ENCODE assay signal across 10 cellular contexts in the genomic region with DNA sequence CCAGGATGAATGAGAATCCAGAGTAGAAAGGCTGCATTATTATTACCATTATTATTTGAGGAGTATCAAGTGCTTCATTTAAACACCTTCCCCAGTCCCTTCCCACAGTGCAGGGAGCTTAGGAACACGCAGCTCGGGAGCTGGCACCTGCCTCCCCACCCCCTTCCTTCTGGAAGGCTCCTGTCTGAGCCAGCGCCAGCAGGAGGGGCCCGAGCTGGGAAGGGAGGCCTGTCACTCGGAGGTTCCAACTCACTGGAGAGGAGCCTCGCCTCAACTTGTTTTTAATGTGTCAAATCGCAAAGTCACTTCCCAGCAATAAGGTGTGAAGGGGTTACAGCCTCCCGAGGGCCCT.
A peak's percentile ranks its signal among the peaks of the same experiment; 100 is the strongest.
DNase-seq lines count a peak whose midpoint lies in the region; ATAC-seq and TF ChIP-seq lines count a peak whose summit lies in the region.
"Had no signal": no experiment of that assay in that cellular context is flagged by ENCODE, and none has a peak within 500 bp of the region (broad histone marks: within the 10 kb centered on the region; RNA-seq: fewer than 3 reads in every experiment).

No MANE protein-coding gene starts in this region.

- H3K4me1 ChIP-seq in foreskin keratinocyte (no peaks in the 10 kb centered on the region), prostate gland (replicated peaks) (no peaks in the 10 kb centered on the region)
- H3K4me1 ChIP-seq: upper lobe of right lung had no signal

- no peak overlapping the region for H3K4me3 ChIP-seq in prostate gland
- H3K4me3 ChIP-seq: SK-N-MC had no signal

- no peaks in the 10 kb centered on the region for H3K27me3 ChIP-seq in foreskin keratinocyte
- H3K27me3 ChIP-seq in prostate gland (replicated peaks; ENCODE audit: insufficient read depth), result no peaks in the 10 kb centered on the region

- H3K4me3 Mint-ChIP-seq in activated naive CD4-positive, alpha-beta T cell treated with anti-CD3 and anti-CD28 coated beads for 36 hours, result peak overlapping the region; percentile 50
- H3K4me3 Mint-ChIP-seq in endothelial cell (ENCODE audit: unreplicated experiment), result no peak overlapping the region

- intact Hi-C loops in activated naive CD4-positive, alpha-beta T cell treated with anti-CD3 and anti-CD28 coated beads for 36 hours (cut with micrococcal nuclease), result loop anchor here (2.0 to 5.0 kb wide), 2 partner anchors 276 to 302 kb away; no protein-coding TSS in a partner anchor
- intact Hi-C loops in prostate gland (cut with DNase I), result no loop called here

- DNase-seq in activated naive CD4-positive, alpha-beta T cell treated with anti-CD3 and anti-CD28 coated beads for 36 hours, result no peak
- DNase-seq in activated naive CD4-positive, alpha-beta T cell treated with anti-CD3 and anti-CD28 coated beads, Interleukin-2, amount 50 U/mL, for 16 hours, result no peak
- peak; percentile 93 for DNase-seq in NCI-H2171 treated with DMSO at 0.1 percent for 48 hours (lab: John Stamatoyannopoulos, UW)
- DNase-seq in foreskin keratinocyte, result peak in 1 of 2 donors; percentile 10
- peak; percentile 59 for DNase-seq in prostate gland (ENCODE audit: low spot score)
- DNase-seq in endothelial cell (ENCODE audit: low spot score), result no peak
- DNase-seq in D341Med (ENCODE audit: low spot score), result no peak

- H3K27ac Mint-ChIP-seq in activated naive CD4-positive, alpha-beta T cell treated with anti-CD3 and anti-CD28 coated beads for 36 hours, result no peak overlapping the region
- H3K27ac Mint-ChIP-seq in endothelial cell (ENCODE audit: unreplicated experiment), result no peak overlapping the region

- CTCF ChIA-PET in activated naive CD4-positive, alpha-beta T cell treated with anti-CD3 and anti-CD28 coated beads for 36 hours (lab: Charles Lee), result interaction anchor here (1.2 to 1.5 kb wide), 2 partner anchors 14 to 18 kb away, joined by 3 to 4 read pairs; no protein-coding TSS in a partner anchor

- no peaks in the 10 kb centered on the region for H3K9me3 ChIP-seq in prostate gland
- H3K9me3 ChIP-seq: upper lobe of right lung had no signal

- no peak for TF ChIP-seq POLR2A in prostate gland (IDR thresholded peaks at IDR 0.05)

- TF ChIP-seq CTCF in foreskin keratinocyte (conservative IDR thresholded peaks at IDR 0.05) (peak; percentile 15), prostate gland (IDR thresholded peaks at IDR 0.05) (no peak), endothelial cell (IDR thresholded peaks at IDR 0.05; ENCODE audit: unreplicated experiment) (no peak)

- H3K27me3 Mint-ChIP-seq in activated naive CD4-positive, alpha-beta T cell treated with anti-CD3 and anti-CD28 coated beads for 36 hours (ENCODE audit: low read depth), result peaks cover 26% of the 10 kb centered on the region
- H3K27me3 Mint-ChIP-seq in endothelial cell (ENCODE audit: unreplicated experiment), result no peaks in the 10 kb centered on the region

- H3K36me3 Mint-ChIP-seq in activated naive CD4-positive, alpha-beta T cell treated with anti-CD3 and anti-CD28 coated beads for 36 hours (ENCODE audit: low read depth), result no peaks in the 10 kb centered on the region
- H3K36me3 Mint-ChIP-seq in endothelial cell (ENCODE audit: low read depth, unreplicated experiment), result no peaks in the 10 kb centered on the region

- ATAC-seq in foreskin keratinocyte (peak; percentile 29), GM18498 (IDR thresholded peaks at IDR 0.05; ENCODE audit: unreplicated experiment) (no peak)

- no peaks in the 10 kb centered on the region for H3K36me3 ChIP-seq in prostate gland
- H3K36me3 ChIP-seq: upper lobe of right lung had no signal

- 47% methylated on average over 8 of the region's 8 CpGs for WGBS in prostate gland

- H3K27ac ChIP-seq in foreskin keratinocyte (no peak overlapping the region), prostate gland (peak overlapping the region in 1 of 2 donors; percentile 29)
- H3K27ac ChIP-seq: SK-N-MC, upper lobe of right lung had no signal

- no peaks in the 10 kb centered on the region for H3K4me1 Mint-ChIP-seq in activated naive CD4-positive, alpha-beta T cell treated with anti-CD3 and anti-CD28 coated beads for 36 hours (ENCODE audit: low read depth)
- no peaks in the 10 kb centered on the region for H3K4me1 Mint-ChIP-seq in endothelial cell (ENCODE audit: unreplicated experiment)

- H3K9me3 Mint-ChIP-seq in activated naive CD4-positive, alpha-beta T cell treated with anti-CD3 and anti-CD28 coated beads for 36 hours, result no peaks in the 10 kb centered on the region
- no peaks in the 10 kb centered on the region for H3K9me3 Mint-ChIP-seq in endothelial cell (ENCODE audit: unreplicated experiment)

Comparison
In these comparisons a context has a peak if more than half of its experiments do, and no peak if none do; other contexts are left out.
1. DNase-seq: peak in NCI-H2171 treated with DMSO at 0.1 percent for 48 hours (single experiment) and prostate gland (single experiment); none in activated naive CD4-positive, alpha-beta T cell treated with anti-CD3 and anti-CD28 coated beads for 36 hours (single experiment), activated naive CD4-positive, alpha-beta T cell treated with anti-CD3 and anti-CD28 coated beads, Interleukin-2, amount 50 U/mL, for 16 hours (single experiment), endothelial cell (single experiment) and D341Med (single experiment).